9 cellular contexts compared by ENCODE assay signal in genomic region chr7:149670288-149670687, GRCh38.
DNase-seq lines count a peak whose midpoint lies in the region; ATAC-seq and TF ChIP-seq lines count a peak whose summit lies in the region.
"Had no signal": no experiment of that assay in that cellular context is flagged by ENCODE, and none has a peak within 500 bp of the region (broad histone marks: within the 10 kb centered on the region; RNA-seq: fewer than 3 reads in every experiment).

No MANE protein-coding gene starts in this region.

- ATAC-seq in left lobe of liver (peak; percentile 72), GM19351 (IDR thresholded peaks at IDR 0.05; ENCODE audit: unreplicated experiment) (no peak), HG03521 (IDR thresholded peaks at IDR 0.05; ENCODE audit: unreplicated experiment) (no peak)

- in situ Hi-C loops in astrocyte of the spinal cord (cut with HindIII; ENCODE audit: low sequenced_read_pairs) = no loop called here

- no peak overlapping the region for H3K4me3 ChIP-seq in astrocyte of the spinal cord (ENCODE audit: low read depth, low read length)

- peak; percentile 49 for DNase-seq in AG08395 (ENCODE audit: low spot score)
- peak; percentile 43 for DNase-seq in M059J (ENCODE audit: low read depth)
- DNase-seq in astrocyte of the spinal cord (ENCODE audit: low read depth, low spot score) = peak; percentile 49
- no peak for DNase-seq in left lobe of liver (ENCODE audit: low spot score)
- no peak for DNase-seq in AG08396 (ENCODE audit: low spot score)
- DNase-seq in GM19240 (ENCODE audit: insufficient read length, low spot score) = no peak
- DNase-seq: CD4-positive, alpha-beta T cell had no signal

- no peak for TF ChIP-seq CTCF in astrocyte of the spinal cord (IDR thresholded peaks at IDR 0.05; ENCODE audit: low read depth, low read length)

Comparison
In these comparisons a context has a peak if more than half of its experiments do, and no peak if none do; other contexts are left out.
1. DNase-seq: peak in AG08395 (single experiment), M059J (single experiment) and astrocyte of the spinal cord (single experiment); none in left lobe of liver (single experiment), AG08396 (single experiment) and GM19240 (single experiment).